In genomic region chr12:80100566-80100965, GRCh38 we compare ENCODE assay signal across 19 cellular contexts. TPM values are rescaled to one million over a fixed set of nuclear protein-coding genes. Genes with fewer than 3 reads are reported as not detected.
DNase-seq lines count a peak whose midpoint lies in the region; ATAC-seq and TF ChIP-seq lines count a peak whose summit lies in the region.
"Had no signal": no experiment of that assay in that cellular context is flagged by ENCODE, and none has a peak within 500 bp of the region (broad histone marks: within the 10 kb centered on the region; RNA-seq: fewer than 3 reads in every experiment).

No MANE protein-coding gene starts in this region.

- peak overlapping the region; percentile 38 for H3K27ac Mint-ChIP-seq in chondrocyte (ENCODE audit: unreplicated experiment)
- H3K27ac Mint-ChIP-seq: activated T-helper 2 cell treated with anti-CD3 and anti-CD28 coated beads, Interferon-gamma antibody, Interleukin-2, Interleukin-4, amounts not matched to agents 10 μg/mL and 5 μg/mL and 100 μg/mL, durations not matched to agents 14 hours and 24 hours and 36 hours had no signal

- peak; percentile 49 for DNase-seq in HCEC 1CT
- no peak for DNase-seq in chondrocyte (ENCODE audit: low spot score)
- DNase-seq in skeletal muscle cell (ENCODE audit: low read depth): peak; percentile 35
- no peak for DNase-seq in left colon
- no peak for DNase-seq in transverse colon
- DNase-seq in NCI-H187 treated with DMSO at 0.1 percent for 48 hours (lab: John Stamatoyannopoulos, UW): no peak
- DNase-seq: naive B cell; stimulated activated CD4-positive, alpha-beta T cell treated with anti-CD3 and anti-CD28 coated beads, Interleukin-4, amount 100 ng/mL, for 24 hours had no signal

- H3K4me1 ChIP-seq in gastroesophageal sphincter (peaks cover 0 to 23% (median 5%) of the 10 kb centered on the region in 3 donors), transverse colon (peaks cover 0 to 5% (median 0%) of the 10 kb centered on the region in 4 donors)
- H3K4me1 ChIP-seq: BLaER1, parathyroid adenoma had no signal

- no peaks in the 10 kb centered on the region for H3K36me3 Mint-ChIP-seq in chondrocyte (ENCODE audit: low read depth)
- H3K36me3 Mint-ChIP-seq: naive B cell had no signal

- peaks cover 13% of the 10 kb centered on the region for H3K4me1 Mint-ChIP-seq in chondrocyte (ENCODE audit: low read depth)
- H3K4me1 Mint-ChIP-seq: naive B cell had no signal

- H3K4me3 Mint-ChIP-seq in chondrocyte (ENCODE audit: unreplicated experiment): no peak overlapping the region
- H3K4me3 Mint-ChIP-seq: naive B cell had no signal

- H3K36me3 ChIP-seq in gastroesophageal sphincter: no peaks in the 10 kb centered on the region
- no peaks in the 10 kb centered on the region for H3K36me3 ChIP-seq in transverse colon
- H3K36me3 ChIP-seq: BLaER1, vagina had no signal

- H3K4me3 ChIP-seq in gastroesophageal sphincter (no peak overlapping the region), skeletal muscle cell (ENCODE audit: low read depth, low read length) (no peak overlapping the region), transverse colon (no peak overlapping the region)
- H3K4me3 ChIP-seq: BLaER1, GM12878, K562, lung, skin epidermis, vagina had no signal

- H3K27me3 Mint-ChIP-seq in chondrocyte (ENCODE audit: low read depth): no peaks in the 10 kb centered on the region

- TF ChIP-seq POLR2A in gastroesophageal sphincter (IDR thresholded peaks at IDR 0.05): no peak
- no peak for TF ChIP-seq POLR2A in transverse colon (IDR thresholded peaks at IDR 0.05)

- no peaks in the 10 kb centered on the region for H3K9me3 Mint-ChIP-seq in chondrocyte (ENCODE audit: low read depth)
- H3K9me3 Mint-ChIP-seq: activated T-helper 2 cell treated with anti-CD3 and anti-CD28 coated beads, Interferon-gamma antibody, Interleukin-2, Interleukin-4, amounts not matched to agents 10 μg/mL and 5 μg/mL and 100 μg/mL, durations not matched to agents 14 hours and 24 hours and 36 hours had no signal

- in situ Hi-C loops in transverse colon (cut with MboI; ENCODE audit: low pct_ligation_motif_present in 1 of 4, low pct_unique_long_range_greater_than_20kb in 1 of 4, low sequenced_read_pairs in 3 of 4): no loop called here

- no peak for TF ChIP-seq CTCF in chondrocyte (IDR thresholded peaks at IDR 0.05)
- TF ChIP-seq CTCF in gastroesophageal sphincter (IDR thresholded peaks at IDR 0.05): no peak
- TF ChIP-seq CTCF in transverse colon (IDR thresholded peaks at IDR 0.05): no peak

- no peak for ATAC-seq in gastroesophageal sphincter
- no peak for ATAC-seq in left colon
- ATAC-seq: GM12878, HCT116, K562 had no signal

- H3K27me3 ChIP-seq in gastroesophageal sphincter (no peaks in the 10 kb centered on the region), transverse colon (no peaks in the 10 kb centered on the region)
- H3K27me3 ChIP-seq: BLaER1, vagina had no signal

- peak overlapping the region in 3 of 4 donors; percentile 47 to 52 (median 51) for H3K27ac ChIP-seq in gastroesophageal sphincter
- H3K27ac ChIP-seq in transverse colon: no peak overlapping the region
- H3K27ac ChIP-seq: BLaER1, parathyroid adenoma, vagina had no signal

- intact Hi-C loops in left colon (cut with DNase I, micrococcal nuclease) (no loop called here), transverse colon (cut with DNase I; ENCODE audit: low total_unique reads) (no loop called here)

- no peak for TF ChIP-seq EP300 in gastroesophageal sphincter (IDR thresholded peaks at IDR 0.05)
- no peak for TF ChIP-seq EP300 in transverse colon (IDR thresholded peaks at IDR 0.05; ENCODE audit: low read depth)

- WGBS in gastroesophageal sphincter (ENCODE audit: low coverage in 1 of 2), 2 donors: 31% methylated on average over 2 of the region's 2 CpGs
- 76 to 77% methylated on average over 2 of the region's 2 CpGs for WGBS in transverse colon (ENCODE audit: low coverage in 1 of 2), 2 donors

- H3K9me3 ChIP-seq in gastroesophageal sphincter (no peaks in the 10 kb centered on the region), transverse colon (no peaks in the 10 kb centered on the region)
- H3K9me3 ChIP-seq: BLaER1, vagina had no signal

RNA-seq across cellular contexts. Expression of gene OTOGL, which starts 1.2 kb away (rescaled TPM):
- 0.25 to 0.92 TPM in 2 of 3 replicates, not detected in the other for total RNA-seq in chondrocyte
- total RNA-seq in gastroesophageal sphincter: 1 to 10 TPM in 3 of 4 donors, under 1 TPM in 1; 0.47 to 1.7 (median 1.4) TPM
- total RNA-seq in left colon: under 1 TPM in 1 of 2 donors, not detected in 1; 0.47 TPM
- total RNA-seq in transverse colon: under 1 TPM in 3 of 4 donors, not detected in 1; 0.32 to 0.60 (median 0.41) TPM
- total RNA-seq: OCI-LY7 had no signal

Comparison
In these comparisons a context has a peak if more than half of its experiments do, and no peak if none do; other contexts are left out.
1. DNase-seq: peak in HCEC 1CT (single experiment) and skeletal muscle cell (single experiment); none in chondrocyte (single experiment), left colon (0 of 2), transverse colon (single experiment) and NCI-H187 treated with DMSO at 0.1 percent for 48 hours (single experiment).
2. H3K27ac ChIP-seq: peak in gastroesophageal sphincter (3 of 4); none in transverse colon (0 of 4).